Comparison of ENCODE assay signal across 19 cellular contexts in genomic region chr5:123819401-123819800, GRCh38.
DNase-seq lines count a peak whose midpoint lies in the region; ATAC-seq and TF ChIP-seq lines count a peak whose summit lies in the region.
"Had no signal": no experiment of that assay in that cellular context is flagged by ENCODE, and none has a peak within 500 bp of the region (broad histone marks: within the 10 kb centered on the region; RNA-seq: fewer than 3 reads in every experiment).

No MANE protein-coding gene starts in this region.

- no peaks in the 10 kb centered on the region for H3K36me3 Mint-ChIP-seq in activated naive CD4-positive, alpha-beta T cell treated with anti-CD3 and anti-CD28 coated beads for 36 hours (ENCODE audit: low read depth)

- no peaks in the 10 kb centered on the region for H4K20me1 ChIP-seq in osteoblast (ENCODE audit: insufficient read depth, low read length)

- H3K4me3 Mint-ChIP-seq in activated naive CD4-positive, alpha-beta T cell treated with anti-CD3 and anti-CD28 coated beads for 36 hours = no peak overlapping the region
- H3K4me3 Mint-ChIP-seq: CD4-positive, alpha-beta T cell had no signal

- CTCF ChIA-PET in activated naive CD4-positive, alpha-beta T cell treated with anti-CD3 and anti-CD28 coated beads for 36 hours (lab: Charles Lee) = no interaction called here

- intact Hi-C loops in activated naive CD4-positive, alpha-beta T cell treated with anti-CD3 and anti-CD28 coated beads for 36 hours (cut with micrococcal nuclease) = no loop called here

- H3K4me2 ChIP-seq in osteoblast (ENCODE audit: insufficient read depth, low read length) = no peak overlapping the region

- no peaks in the 10 kb centered on the region for H3K9me3 Mint-ChIP-seq in activated naive CD4-positive, alpha-beta T cell treated with anti-CD3 and anti-CD28 coated beads for 36 hours
- H3K9me3 Mint-ChIP-seq: CD4-positive, alpha-beta T cell had no signal

- no peaks in the 10 kb centered on the region for H3K27me3 Mint-ChIP-seq in activated naive CD4-positive, alpha-beta T cell treated with anti-CD3 and anti-CD28 coated beads for 36 hours (ENCODE audit: low read depth)
- H3K27me3 Mint-ChIP-seq: CD4-positive, alpha-beta T cell had no signal

- H2AFZ ChIP-seq in osteoblast (ENCODE audit: low read length) = no peak overlapping the region
- H2AFZ ChIP-seq: PC-9 had no signal

- H3K27ac Mint-ChIP-seq in activated naive CD4-positive, alpha-beta T cell treated with anti-CD3 and anti-CD28 coated beads for 36 hours = no peak overlapping the region
- H3K27ac Mint-ChIP-seq: CD4-positive, alpha-beta T cell had no signal

- H3K4me1 Mint-ChIP-seq in activated naive CD4-positive, alpha-beta T cell treated with anti-CD3 and anti-CD28 coated beads for 36 hours (ENCODE audit: low read depth) = no peaks in the 10 kb centered on the region

- H3K27me3 ChIP-seq in SJCRH30 (no peaks in the 10 kb centered on the region), osteoblast (ENCODE audit: insufficient read depth, low read length) (no peaks in the 10 kb centered on the region)
- H3K27me3 ChIP-seq: MG63 had no signal

- H3K4me1 ChIP-seq in SJCRH30 (peaks cover 38% of the 10 kb centered on the region), osteoblast (ENCODE audit: insufficient read depth, low read length) (no peaks in the 10 kb centered on the region)
- H3K4me1 ChIP-seq: Caco-2 had no signal

- DNase-seq in ELR (ENCODE audit: low read depth) = peak; percentile 44
- DNase-seq in SJCRH30 = no peak
- DNase-seq in dedifferentiated amniotic fluid mesenchymal stem cell (ENCODE audit: extremely low spot score) = peak; percentile 28
- no peak for DNase-seq in osteoblast (ENCODE audit: insufficient read length, low spot score, missing footprints)
- no peak for DNase-seq in activated naive CD4-positive, alpha-beta T cell treated with anti-CD3 and anti-CD28 coated beads for 36 hours
- DNase-seq in amygdala (lab: John Stamatoyannopoulos, UW) = no peak
- DNase-seq in activated effector memory CD4-positive, alpha-beta T cell treated with anti-CD3 and anti-CD28 coated beads, Interleukin-2, amount 50 U/mL, for 16 hours = no peak
- DNase-seq: CD4-positive, alpha-beta T cell; H7; Kasumi-1; MG63; NCI-H1048; NCI-H1436; NCI-H1930; NCI-H345; NCI-H526 had no signal

- H3K9me3 ChIP-seq in SJCRH30 (replicated peaks) = no peaks in the 10 kb centered on the region
- H3K9me3 ChIP-seq in osteoblast (ENCODE audit: low read depth, low read length) = no peaks in the 10 kb centered on the region
- H3K9me3 ChIP-seq: Caco-2, MG63 had no signal

- H3K4me3 ChIP-seq in SJCRH30 (no peak overlapping the region), osteoblast (ENCODE audit: insufficient read depth, low read length) (no peak overlapping the region)
- H3K4me3 ChIP-seq: MG63, PC-9 had no signal

- TF ChIP-seq CTCF in osteoblast (IDR thresholded peaks at IDR 0.05; ENCODE audit: extremely low read depth, low read depth, low read length) = no peak

- no peaks in the 10 kb centered on the region for H3K79me2 ChIP-seq in osteoblast (ENCODE audit: insufficient read depth, low read length)

- H3K27ac ChIP-seq in SJCRH30 = peak overlapping the region; percentile 81
- peak overlapping the region; percentile 34 for H3K27ac ChIP-seq in osteoblast (ENCODE audit: low read depth, low read length)
- H3K27ac ChIP-seq: PC-9 had no signal

- H3K36me3 ChIP-seq in SJCRH30 (no peaks in the 10 kb centered on the region), osteoblast (ENCODE audit: insufficient read depth, low read length) (no peaks in the 10 kb centered on the region)
- H3K36me3 ChIP-seq: MG63 had no signal

- no peak for ATAC-seq in GM19351 (IDR thresholded peaks at IDR 0.05; ENCODE audit: unreplicated experiment)

Comparison
In these comparisons a context has a peak if more than half of its experiments do, and no peak if none do; other contexts are left out.
1. DNase-seq: peak in ELR (single experiment) and dedifferentiated amniotic fluid mesenchymal stem cell (single experiment); none in SJCRH30 (0 of 2), osteoblast (single experiment), activated naive CD4-positive, alpha-beta T cell treated with anti-CD3 and anti-CD28 coated beads for 36 hours (single experiment), amygdala (0 of 56) and activated effector memory CD4-positive, alpha-beta T cell treated with anti-CD3 and anti-CD28 coated beads, Interleukin-2, amount 50 U/mL, for 16 hours (single experiment).